ENCODE assay signal across 8 cellular contexts in genomic region chr15:60478633-60479360, GRCh38. TPM values are rescaled to one million over a fixed set of nuclear protein-coding genes. Genes with fewer than 3 reads are reported as not detected.
DNase-seq lines count a peak whose midpoint lies in the region; ATAC-seq and TF ChIP-seq lines count a peak whose summit lies in the region.

TSS of gene ICE2 (minus strand) at chr15:60479142. CDS start at chr15:60477977, 1,165 bp downstream.

- H3K9ac ChIP-seq in NT2/D1 (ENCODE audit: insufficient read length, low read depth) (peak within 1 kb of the TSS; percentile 98), endodermal cell (ENCODE audit: extremely low read depth, low read length, poor library complexity, severe bottlenecking) (peak within 1 kb of the TSS; percentile 92), mesendoderm (ENCODE audit: low read length) (peak within 1 kb of the TSS; percentile 96)

- H3K4me3 ChIP-seq in Caco-2 (ENCODE audit: low read depth, low read length) = peak within 1 kb of the TSS; percentile 65
- H3K4me3 ChIP-seq in NT2/D1 (ENCODE audit: insufficient read length, low read depth) = peak within 1 kb of the TSS; percentile 94
- peak within 1 kb of the TSS; percentile 90 for H3K4me3 ChIP-seq in endodermal cell (ENCODE audit: low read length)
- H3K4me3 ChIP-seq in mesendoderm (ENCODE audit: low read length) = peak within 1 kb of the TSS; percentile 72

- H3K4me2 ChIP-seq in mesendoderm (ENCODE audit: low read length) = peak within 1 kb of the TSS; percentile 75

- H4K5ac ChIP-seq in mesendoderm (ENCODE audit: low read length) = peak within 1 kb of the TSS; percentile 35

- H3K79me2 ChIP-seq in mesendoderm (ENCODE audit: control insufficient read depth, insufficient read depth, low read length) = peaks cover 9% of the 10 kb centered on the region

- H3K56ac ChIP-seq in mesendoderm (ENCODE audit: low read length) = peak within 1 kb of the TSS; percentile 92

- no peak within 1 kb of the TSS for H4K8ac ChIP-seq in mesendoderm (ENCODE audit: low read depth, low read length)

- H3K36me3 Mint-ChIP-seq in Caco-2 (ENCODE audit: insufficient read depth, unreplicated experiment) = peaks cover 13% of the 10 kb centered on the region
- H3K36me3 Mint-ChIP-seq in endodermal cell (ENCODE audit: low read depth) = peaks cover 11% of the 10 kb centered on the region

- DNase-seq in Caco-2 (peak; percentile 94 to 95), HUDEP-2 (lab: John Stamatoyannopoulos, UW; ENCODE audit: unreplicated experiment in 76 of 76) (peak in 75 of 76 experiments; percentile 42 to 96 (median 90)), NT2/D1 (ENCODE audit: low read depth, low spot score) (peak; percentile 84), endodermal cell (peak; percentile 96), mesendoderm (peak; percentile 98)
- peak; percentile 92 for DNase-seq in activated CD8-positive, alpha-beta memory T cell treated with anti-CD3 and anti-CD28 coated beads, Interleukin-2, amount 50 U/mL, for 1 hour (ENCODE audit: extremely low read depth)
- DNase-seq in stimulated activated CD8-positive, alpha-beta memory T cell treated with anti-CD3 and anti-CD28 coated beads, Interleukin-15, amount 100 ng/mL, for 1 hour (ENCODE audit: low read depth) = peak; percentile 95

- H3K36me3 ChIP-seq in Caco-2 (ENCODE audit: control insufficient read depth, insufficient read depth, low read length) (no peaks in the 10 kb centered on the region; the same call in 1 of the 2 replicates), NT2/D1 (ENCODE audit: insufficient read depth, insufficient read length, low read length) (peaks cover 29% of the 10 kb centered on the region), endodermal cell (ENCODE audit: control insufficient read depth, insufficient read depth, low read length) (peaks cover 28% of the 10 kb centered on the region), mesendoderm (ENCODE audit: control insufficient read depth, insufficient read depth, low read length) (no peaks in the 10 kb centered on the region)

- H3K4me1 Mint-ChIP-seq in Caco-2 (ENCODE audit: low read depth, unreplicated experiment) (peaks cover 22% of the 10 kb centered on the region), endodermal cell (peaks cover 16% of the 10 kb centered on the region)

- no peaks in the 10 kb centered on the region for H3K27me3 ChIP-seq in Caco-2 (replicated peaks; ENCODE audit: control insufficient read depth, insufficient read depth, low read length)
- H3K27me3 ChIP-seq in NT2/D1 (ENCODE audit: insufficient read depth, insufficient read length) = no peaks in the 10 kb centered on the region
- no peaks in the 10 kb centered on the region for H3K27me3 ChIP-seq in endodermal cell (ENCODE audit: control insufficient read depth, insufficient read depth, low read length, poor library complexity, severe bottlenecking)
- no peaks in the 10 kb centered on the region for H3K27me3 ChIP-seq in mesendoderm (ENCODE audit: insufficient read depth, low read length, poor library complexity)

- H3K27ac ChIP-seq in endodermal cell (ENCODE audit: low read depth, low read length) = peak within 1 kb of the TSS; percentile 80
- peak within 1 kb of the TSS; percentile 78 for H3K27ac ChIP-seq in mesendoderm (ENCODE audit: low read depth, low read length)

- H2BK5ac ChIP-seq in mesendoderm (ENCODE audit: low read length) = peak within 1 kb of the TSS; percentile 95

- no peaks in the 10 kb centered on the region for H3K9me3 Mint-ChIP-seq in Caco-2 (ENCODE audit: unreplicated experiment)
- H3K9me3 Mint-ChIP-seq in endodermal cell = no peaks in the 10 kb centered on the region

- no peak within 1 kb of the TSS for H2BK15ac ChIP-seq in mesendoderm (replicated peaks; ENCODE audit: low read depth)

- intact Hi-C loops in Caco-2 (cut with micrococcal nuclease; ENCODE audit: unreplicated experiment) = loop anchor here (2.0 kb wide), 1 partner anchor 80 kb away; no protein-coding TSS in a partner anchor

- peak within 1 kb of the TSS; percentile 82 for H3K4me3 Mint-ChIP-seq in Caco-2 (ENCODE audit: unreplicated experiment)
- H3K4me3 Mint-ChIP-seq in endodermal cell = peak within 1 kb of the TSS; percentile 95

- peaks cover 2% of the 10 kb centered on the region for H3K79me1 ChIP-seq in mesendoderm (ENCODE audit: low read length)

- no TSS peak for BruUV-seq in Caco-2 (replicated peaks; lab: Mats Ljungman, UMichigan)

- peak; percentile 83 for ATAC-seq in GM21381 (IDR thresholded peaks at IDR 0.05; ENCODE audit: unreplicated experiment)

- peak in 1 of 2 experiments; percentile 14 for TF ChIP-seq CTCF in Caco-2 (IDR thresholded peaks at IDR 0.05; ENCODE audit: insufficient read depth in 1 of 2, low read depth in 1 of 2, low read length in 1 of 2, severe bottlenecking in 1 of 2, unreplicated experiment in 1 of 2)
- no peak for TF ChIP-seq CTCF in endodermal cell (conservative IDR thresholded peaks at IDR 0.05)

- H3K4ac ChIP-seq in mesendoderm (ENCODE audit: low read depth, low read length) = peak within 1 kb of the TSS; percentile 17

- H3K27ac Mint-ChIP-seq in Caco-2 (ENCODE audit: unreplicated experiment) = peak within 1 kb of the TSS; percentile 98
- peak within 1 kb of the TSS; percentile 100 for H3K27ac Mint-ChIP-seq in endodermal cell

- H3K9me3 ChIP-seq in Caco-2 = no peaks in the 10 kb centered on the region
- H3K9me3 ChIP-seq in NT2/D1 (ENCODE audit: insufficient read depth, low read length) = no peaks in the 10 kb centered on the region
- H3K9me3 ChIP-seq in endodermal cell (ENCODE audit: control insufficient read depth, low read length) = no peaks in the 10 kb centered on the region

- H3K4me1 ChIP-seq in Caco-2 (peaks cover 16% of the 10 kb centered on the region), NT2/D1 (ENCODE audit: insufficient read depth, insufficient read length) (no peaks in the 10 kb centered on the region), endodermal cell (ENCODE audit: control insufficient read depth, insufficient read depth, low read length) (peaks cover 18% of the 10 kb centered on the region), mesendoderm (ENCODE audit: control insufficient read depth, low read depth, low read length) (no peaks in the 10 kb centered on the region)

- H2BK120ac ChIP-seq in mesendoderm (ENCODE audit: low read depth, low read length) = no peak within 1 kb of the TSS

- 0% methylated on average over 15 to 57 of the region's 57 CpGs for WGBS in endodermal cell (ENCODE audit: insufficient coverage in 1 of 2, insufficient read length in 1 of 2), 2 experiments
- no CpG with 5 or more reads among the region's 57 CpGs for WGBS in mesendoderm (ENCODE audit: extremely low coverage, insufficient coverage, low lambda C conversion rate)

- H3K23ac ChIP-seq in mesendoderm (ENCODE audit: low read length) = peak within 1 kb of the TSS; percentile 96

- H3K27me3 Mint-ChIP-seq in Caco-2 (ENCODE audit: insufficient read depth, unreplicated experiment) = no peaks in the 10 kb centered on the region
- peaks cover 2% of the 10 kb centered on the region for H3K27me3 Mint-ChIP-seq in endodermal cell (ENCODE audit: insufficient read depth)

- H3K18ac ChIP-seq in mesendoderm (ENCODE audit: low read length) = peak within 1 kb of the TSS; percentile 34

- POLR2A ChIA-PET in Caco-2 (lab: Charles Lee) = no interaction called here

- CTCF ChIA-PET in Caco-2 (lab: Charles Lee) = no interaction called here

- H2AK5ac ChIP-seq in mesendoderm (ENCODE audit: low read length) = no peak within 1 kb of the TSS

RNA-seq across cellular contexts. Expression of gene ICE2, which starts in this region (rescaled TPM):
- total RNA-seq in Caco-2 (2022) = 42.3 and 44.5 TPM in 2 replicates
- 10 to 100 TPM; 89.4 to 99.7 TPM for total RNA-seq in endodermal cell
- 70.5 TPM for polyA plus RNA-seq in endodermal cell (2013, experiment 1 of 2)
- 74.9 TPM for polyA plus RNA-seq in endodermal cell (2013, experiment 2 of 2)
- polyA plus RNA-seq in mesendoderm (2013, experiment 1 of 2) = 40.1 TPM
- 41.5 TPM for polyA plus RNA-seq in mesendoderm (2013, experiment 2 of 2)

Comparison
In these comparisons a context has a peak if more than half of its experiments do, and no peak if none do; other contexts are left out.
1. Peak in every context shown above with its lines: DNase-seq, ATAC-seq, H3K4me3 ChIP-seq and H3K27ac ChIP-seq.